8 cellular contexts compared by ENCODE assay signal in genomic region chr20:49483018-49483705, GRCh38. TPM values are rescaled to one million over a fixed set of nuclear protein-coding genes. Genes with fewer than 3 reads are reported as not detected.
A peak's percentile ranks its signal among the peaks of the same experiment; 100 is the strongest.
DNase-seq lines count a peak whose midpoint lies in the region; ATAC-seq, FAIRE-seq and TF ChIP-seq lines count a peak whose summit lies in the region.

No MANE protein-coding gene starts in this region.

- TF ChIP-seq CTCF in natural killer cell (IDR thresholded peaks at IDR 0.05): no peak
- no peak for TF ChIP-seq CTCF in H1 (IDR thresholded peaks at IDR 0.05; ENCODE audit: control extremely low read depth in 1 of 3, insufficient read depth in 1 of 3, low read depth in 1 of 3, low read length in 3 of 3)
- TF ChIP-seq CTCF in neural cell (IDR thresholded peaks at IDR 0.05; ENCODE audit: poor library complexity, severe bottlenecking): no peak

- POLR2A ChIA-PET in H1 (lab: Charles Lee; ENCODE audit: partially characterized antibody): interaction anchor here (0.9 to 1.4 kb wide), 6 partner anchors 10 to 202 kb away, joined by 3 to 4 read pairs (median 3); no protein-coding TSS in a partner anchor

- no peak overlapping the region for H3K27ac Mint-ChIP-seq in natural killer cell
- no peak overlapping the region for H3K27ac Mint-ChIP-seq in natural killer cell treated with Interleukin-12 subunit alpha and Interleukin-12 subunit beta and Interleukin-15 and Interleukin-18, amount 100 ng/mL, for 72 hours

- H4K91ac ChIP-seq in H1 (replicated peaks; ENCODE audit: insufficient read length, low read length): no peak overlapping the region

- peak overlapping the region; percentile 56 for H3K4me3 Mint-ChIP-seq in natural killer cell
- H3K4me3 Mint-ChIP-seq in natural killer cell treated with Interleukin-12 subunit alpha and Interleukin-12 subunit beta and Interleukin-15 and Interleukin-18, amount 100 ng/mL, for 72 hours: no peak overlapping the region

- H3K36me3 ChIP-seq in H1 (ENCODE audit: control insufficient read depth in 2 of 4, insufficient read depth in 4 of 4, low read length in 3 of 4) (no peaks in the 10 kb centered on the region), neural cell (ENCODE audit: insufficient read depth, low read length) (no peaks in the 10 kb centered on the region)

- CTCF ChIA-PET in H1 (lab: Charles Lee; ENCODE audit: partially characterized antibody): interaction anchor here (0.7 to 8.5 kb wide), 25 partner anchors 9 to 299 kb away, joined by 3 to 126 read pairs (median 9); no protein-coding TSS in a partner anchor

- H3F3A ChIP-seq in neural cell (ENCODE audit: insufficient read depth, low read length, poor library complexity, severe bottlenecking): no peaks in the 10 kb centered on the region

- no peak overlapping the region for H2BK12ac ChIP-seq in H1 (ENCODE audit: low read depth, low read length)

- H2AFZ ChIP-seq in H1 (ENCODE audit: low read length) (no peak overlapping the region), neural cell (ENCODE audit: low read depth, low read length) (peak overlapping the region; percentile 85)

- H3K56ac ChIP-seq in H1 (replicated peaks; ENCODE audit: insufficient read length, low read depth, low read length): no peak overlapping the region

- no peak overlapping the region; the same call in 1 of the 2 replicates for H4K8ac ChIP-seq in H1 (ENCODE audit: extremely low read depth, insufficient read depth, low read length)

- 45% methylated on average over 2 of the region's 29 CpGs; no CpG with 5 or more reads in 1 of the 2 experiments for WGBS in H1 (ENCODE audit: extremely low coverage in 1 of 2, insufficient coverage in 1 of 2, insufficient read length in 1 of 2, insufficient replicate concordance in 2 of 2, low coverage in 1 of 2, low lambda C conversion rate in 2 of 2, missing lambda C conversion rate in 1 of 2), 2 experiments

- peaks cover 0 to 12% (median 9%) of the 10 kb centered on the region in 4 experiments; a peak in 5 of 7 replicates for H3K27me3 ChIP-seq in H1 (replicated peaks in 1 of 4; ENCODE audit: control insufficient read depth in 3 of 4, extremely low read depth in 1 of 4, insufficient read depth in 3 of 4, low read length in 3 of 4)
- H3K27me3 ChIP-seq in neural cell (ENCODE audit: insufficient read depth, low read depth, low read length): no peaks in the 10 kb centered on the region

- no peak for FAIRE-seq in H1 (lab: Jason Lieb, UNC)

- TF ChIP-seq EP300 in H1 (IDR thresholded peaks at IDR 0.05; ENCODE audit: borderline replicate concordance in 1 of 2, low read depth in 2 of 2, low read length in 2 of 2) (no peak), neural cell (conservative IDR thresholded peaks at IDR 0.05; ENCODE audit: poor library complexity, severe bottlenecking) (no peak)

- intact Hi-C loops in natural killer cell (cut with micrococcal nuclease): no loop called here

- no peak overlapping the region for H3K18ac ChIP-seq in H1 (ENCODE audit: extremely low read depth, low read length)

- H3K4me1 ChIP-seq in H1 (replicated peaks in 1 of 4; ENCODE audit: control insufficient read depth in 3 of 4, insufficient read depth in 4 of 4, low read length in 3 of 4): peaks cover 0 to 5% (median under 1%) of the 10 kb centered on the region in 4 experiments; a peak in 2 of 7 replicates

- H2AK5ac ChIP-seq in H1 (ENCODE audit: low read depth, low read length): no peak overlapping the region

- H3K9me3 ChIP-seq in H1 (ENCODE audit: insufficient read depth in 2 of 2, low read depth in 1 of 2, low read length in 1 of 2) (no peaks in the 10 kb centered on the region; a peak in 1 of 4 replicates), neural cell (ENCODE audit: low read length) (no peaks in the 10 kb centered on the region)

- H3K9me3 Mint-ChIP-seq in natural killer cell: peaks cover 0 to 3% of the 10 kb centered on the region in 2 donors
- no peaks in the 10 kb centered on the region for H3K9me3 Mint-ChIP-seq in natural killer cell treated with Interleukin-12 subunit alpha and Interleukin-12 subunit beta and Interleukin-15 and Interleukin-18, amount 100 ng/mL, for 72 hours

- no peak overlapping the region for H3K9ac ChIP-seq in H1 (replicated peaks in 1 of 4; ENCODE audit: extremely low read depth in 1 of 4, low read depth in 3 of 4, low read length in 3 of 4)
- peak overlapping the region; percentile 89 for H3K9ac ChIP-seq in neural cell (ENCODE audit: low read length)

- H3K4ac ChIP-seq in H1 (replicated peaks; ENCODE audit: insufficient read length, low read depth, low read length): no peak overlapping the region

- peak overlapping the region; percentile 41 to 75 (median 62) for H3K4me3 ChIP-seq in H1 (ENCODE audit: extremely low read depth in 1 of 4, insufficient read depth in 2 of 4, low read depth in 3 of 4, low read length in 4 of 4)
- peak overlapping the region; percentile 86 for H3K4me3 ChIP-seq in neural cell (ENCODE audit: low read length)

- ATAC-seq in natural killer cell: no peak
- ATAC-seq in natural killer cell treated with Interleukin-12 subunit alpha and Interleukin-12 subunit beta and Interleukin-15 and Interleukin-18, amount 100 ng/mL, for 72 hours: no peak

- peaks cover 6% of the 10 kb centered on the region; the same call in 1 of the 2 replicates for H3K23me2 ChIP-seq in H1 (ENCODE audit: low read depth, low read length)

- peaks cover 54 to 57% of the 10 kb centered on the region in 2 donors for H3K27me3 Mint-ChIP-seq in natural killer cell (ENCODE audit: low read depth in 2 of 2)
- H3K27me3 Mint-ChIP-seq in natural killer cell treated with Interleukin-12 subunit alpha and Interleukin-12 subunit beta and Interleukin-15 and Interleukin-18, amount 100 ng/mL, for 72 hours: peaks cover 51 to 68% of the 10 kb centered on the region in 2 donors

- H4K5ac ChIP-seq in H1 (ENCODE audit: insufficient read length, low read depth, low read length): no peak overlapping the region

- no peak for TF ChIP-seq RAD21 in H1 (IDR thresholded peaks at IDR 0.05 in 1 of 2, conservative IDR thresholded peaks at IDR 0.05 in 1 of 2; ENCODE audit: low read depth in 2 of 2, low read length in 2 of 2)
- no peak for TF ChIP-seq RAD21 in neural cell (conservative IDR thresholded peaks at IDR 0.05)

- no peak overlapping the region for H3K23ac ChIP-seq in H1 (ENCODE audit: insufficient read length)

- H3K9me2 ChIP-seq in neural cell (ENCODE audit: insufficient read depth, low read length): no peaks in the 10 kb centered on the region

- H2BK5ac ChIP-seq in H1 (ENCODE audit: low read depth, low read length): no peak overlapping the region

- no peak overlapping the region for H2BK120ac ChIP-seq in H1 (replicated peaks; ENCODE audit: low read depth, low read length)

- H3K27ac ChIP-seq in H1 (ENCODE audit: low read depth, low read length) (no peak overlapping the region), neural cell (ENCODE audit: low read length) (peak overlapping the region; percentile 64)

- no peak overlapping the region for H3K14ac ChIP-seq in H1 (ENCODE audit: insufficient read length)

- DNase-seq in natural killer cell (no peak), H1 (ENCODE audit: low read depth in 1 of 2, low spot score in 2 of 2) (peak; percentile 21 to 67), glomerular visceral epithelial cell (ENCODE audit: extremely low spot score) (no peak), HUDEP-2 (lab: John Stamatoyannopoulos, UW; ENCODE audit: unreplicated experiment in 76 of 76) (no peak)
- DNase-seq in natural killer cell treated with Interleukin-12 subunit alpha and Interleukin-12 subunit beta and Interleukin-15 and Interleukin-18, amount 100 ng/mL, for 72 hours (ENCODE audit: low spot score): no peak
- no peak for DNase-seq in activated effector memory CD4-positive, alpha-beta T cell treated with anti-CD3 and anti-CD28 coated beads, Interleukin-2, amount 50 U/mL, for 16 hours
- no peak for DNase-seq in stimulated activated CD4-positive, alpha-beta T cell treated with anti-CD3 and anti-CD28 coated beads, Interleukin-12 subunit alpha, Interleukin-12 subunit beta, amount 100 ng/mL, for 4 hours

- peaks cover 0 to 5% of the 10 kb centered on the region in 2 experiments for H4K20me1 ChIP-seq in H1 (replicated peaks in 1 of 2; ENCODE audit: control insufficient read depth in 1 of 2, insufficient read depth in 2 of 2, low read length in 2 of 2)
- no peaks in the 10 kb centered on the region for H4K20me1 ChIP-seq in neural cell (ENCODE audit: insufficient read depth)

- H3K4me1 Mint-ChIP-seq in natural killer cell: peaks cover 13 to 15% of the 10 kb centered on the region in 2 donors
- H3K4me1 Mint-ChIP-seq in natural killer cell treated with Interleukin-12 subunit alpha and Interleukin-12 subunit beta and Interleukin-15 and Interleukin-18, amount 100 ng/mL, for 72 hours (ENCODE audit: low read depth in 2 of 2): peaks cover 6 to 7% of the 10 kb centered on the region in 2 donors

- H3K4me2 ChIP-seq in H1 (ENCODE audit: insufficient read depth in 1 of 2, low read depth in 2 of 2, low read length in 2 of 2): peak overlapping the region; percentile 50 to 97
- H3K4me2 ChIP-seq in neural cell (ENCODE audit: low read length): peak overlapping the region; percentile 62

- H3K79me2 ChIP-seq in H1 (ENCODE audit: control insufficient read depth in 1 of 2, insufficient read depth in 2 of 2, low read length in 2 of 2) (no peaks in the 10 kb centered on the region), neural cell (replicated peaks; ENCODE audit: insufficient read depth, low read length) (no peaks in the 10 kb centered on the region)

- no peak for TF ChIP-seq POLR2A in H1 (IDR thresholded peaks at IDR 0.05; ENCODE audit: control extremely low read depth in 1 of 2, low read depth in 2 of 2, low read length in 2 of 2)

- peak overlapping the region; percentile 88; the same call in 1 of the 2 replicates for H2BK15ac ChIP-seq in H1 (ENCODE audit: low read length)

- no peak overlapping the region for H2BK20ac ChIP-seq in H1 (ENCODE audit: low read length)

- H3K79me1 ChIP-seq in H1 (ENCODE audit: low read depth, low read length): no peaks in the 10 kb centered on the region

- no peaks in the 10 kb centered on the region for H3K36me3 Mint-ChIP-seq in natural killer cell
- no peaks in the 10 kb centered on the region for H3K36me3 Mint-ChIP-seq in natural killer cell treated with Interleukin-12 subunit alpha and Interleukin-12 subunit beta and Interleukin-15 and Interleukin-18, amount 100 ng/mL, for 72 hours

RNA-seq across cellular contexts. Expression of gene KCNB1, which starts 0.7 kb away (rescaled TPM):
- under 1 TPM in 1 of 3 donors, not detected in 2; 0.09 TPM for total RNA-seq in natural killer cell
- not detected for total RNA-seq in natural killer cell treated with Interleukin-12 subunit alpha and Interleukin-12 subunit beta and Interleukin-15 and Interleukin-18, amount 100 ng/mL, for 72 hours
- 0.58 and 0.59 TPM in 2 replicates for total RNA-seq in H1 (2021; fragmentation: NEBNext Ultra II Directional; extraction: Animal tissue kit (Norgen Biotek cat#: 25700))
- 0.47 and 0.67 TPM in 2 replicates for polyA plus RNA-seq in H1 (2011; rRNA removed)
- polyA plus RNA-seq in H1 (2011; cell fraction: cytosol; rRNA removed): 0.56 TPM
- polyA plus RNA-seq in H1 (2011; cell fraction: nucleus; rRNA removed): 1.0 TPM
- 0.54 to 4.4 TPM (median 0.65 TPM) in 4 replicates for polyA plus RNA-seq in H1 (2012, experiment 1 of 2)
- polyA plus RNA-seq in H1 (2012, experiment 2 of 2): 0.12 TPM
- 0.28 TPM for polyA plus RNA-seq in H1 (2013, experiment 1 of 2)
- 0.35 TPM for polyA plus RNA-seq in H1 (2013, experiment 2 of 2)
- polyA minus RNA-seq in H1 (2011; rRNA and poly(A)+ RNA removed): 1.7 and 6.4 TPM in 2 replicates
- 1.4 TPM for polyA minus RNA-seq in H1 (2011; cell fraction: cytosol; rRNA and poly(A)+ RNA removed)
- polyA minus RNA-seq in H1 (2011; cell fraction: nucleus; rRNA and poly(A)+ RNA removed): 1.7 TPM
- 3.6 and 4.4 TPM in 2 replicates for polyA plus RNA-seq in neural cell
- polyA minus RNA-seq in neural cell: 14.6 and 19.7 TPM in 2 replicates

Comparison
In these comparisons a context has a peak if more than half of its experiments do, and no peak if none do; other contexts are left out.
1. DNase-seq: peak in H1 (2 of 2); none in natural killer cell (single experiment), natural killer cell treated with Interleukin-12 subunit alpha and Interleukin-12 subunit beta and Interleukin-15 and Interleukin-18, amount 100 ng/mL, for 72 hours (single experiment), glomerular visceral epithelial cell (single experiment), activated effector memory CD4-positive, alpha-beta T cell treated with anti-CD3 and anti-CD28 coated beads, Interleukin-2, amount 50 U/mL, for 16 hours (single experiment), HUDEP-2 (0 of 76) and stimulated activated CD4-positive, alpha-beta T cell treated with anti-CD3 and anti-CD28 coated beads, Interleukin-12 subunit alpha, Interleukin-12 subunit beta, amount 100 ng/mL, for 4 hours (single experiment).